In genomic region chr13:111999352-111999751, GRCh38 we compare ENCODE assay signal across 1 cellular context.
TF ChIP-seq lines count a peak whose summit lies in the region.

No MANE protein-coding gene starts in this region.

TF ChIP-seq in H1, 55 proteins besides CTCF, POLR2A, EP300 and RAD21 (continued from another document):
- TF ChIP-seq USF2 (IDR thresholded peaks at IDR 0.05; ENCODE audit: low read length), result no peak
- TF ChIP-seq BCL11A (IDR thresholded peaks at IDR 0.05; ENCODE audit: low read depth in 2 of 2, low read length in 2 of 2), result no peak
- no peak for TF ChIP-seq CREB1 (IDR thresholded peaks at IDR 0.05)
- no peak for TF ChIP-seq BACH1 (IDR thresholded peaks at IDR 0.05; ENCODE audit: low read length)
- TF ChIP-seq SP1 (IDR thresholded peaks at IDR 0.05; ENCODE audit: low read depth, low read length), result 0 out of 2 replicates have a peak, but pooled peaks have one; percentile 34
- TF ChIP-seq SP4 (IDR thresholded peaks at IDR 0.05; ENCODE audit: low read length), result no peak
- TF ChIP-seq POLR2AphosphoS5 (IDR thresholded peaks at IDR 0.05; ENCODE audit: low read depth, low read length), result peak; percentile 98
- TF ChIP-seq TCF12 (IDR thresholded peaks at IDR 0.05; ENCODE audit: low read depth, low read length), result peak; percentile 79; the same call in 1 of the 2 replicates
- TF ChIP-seq ZNF274 (IDR thresholded peaks at IDR 0.05; ENCODE audit: borderline replicate concordance, extremely low read depth, low read length), result peak; percentile 61; the same call in 1 of the 2 replicates
- no peak for TF ChIP-seq JUND (IDR thresholded peaks at IDR 0.05; ENCODE audit: low read length)
- TF ChIP-seq BRCA1 (IDR thresholded peaks at IDR 0.05; ENCODE audit: low read depth, low read length), result peak; percentile 27; the same call in 1 of the 2 replicates
- peak; percentile 70; the same call in 1 of the 2 replicates for TF ChIP-seq RXRA (IDR thresholded peaks at IDR 0.05; ENCODE audit: insufficient read depth, low read depth, low read length)
